7 cellular contexts compared by ENCODE assay signal in the genomic region with DNA sequence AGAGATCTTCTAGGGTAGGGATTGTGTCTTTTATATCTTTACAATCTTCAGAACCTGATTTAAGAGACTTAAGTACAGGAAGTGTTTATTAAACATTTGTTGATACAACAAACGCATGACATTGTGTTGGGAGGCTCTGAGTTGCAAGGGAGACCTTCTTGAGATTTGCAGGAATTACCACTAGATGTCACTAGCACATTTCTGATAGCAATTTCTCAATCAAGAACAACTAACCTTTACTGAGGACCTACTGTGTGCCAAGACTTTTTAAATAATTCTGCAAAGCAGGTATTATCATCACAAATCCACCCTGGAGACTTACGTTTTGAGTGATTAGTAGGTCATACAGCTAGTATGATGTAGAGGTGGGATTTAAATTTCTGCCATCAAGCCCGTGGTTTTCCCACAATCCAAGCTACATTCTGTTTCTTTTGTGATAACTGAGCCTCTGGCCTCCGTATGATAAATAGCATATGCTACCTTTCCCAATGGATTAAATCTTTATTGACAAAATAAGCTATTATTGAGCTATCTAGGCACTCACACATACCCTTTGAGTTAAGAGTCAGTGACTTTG.
DNase-seq lines count a peak whose midpoint lies in the region; ATAC-seq, FAIRE-seq and TF ChIP-seq lines count a peak whose summit lies in the region.

No MANE protein-coding gene starts in this region.

- no TSS peak for BruUV-seq in K562 (replicated peaks; lab: Mats Ljungman, UMichigan)

- H3K4me1 Mint-ChIP-seq in nephron = peaks cover 13% of the 10 kb centered on the region

- TF ChIP-seq RAD21 in K562 (CRISPR knock-in tag; conservative IDR thresholded peaks at IDR 0.05 in 1 of 2, IDR thresholded peaks at IDR 0.05 in 1 of 2) = peak; percentile 25 to 65; a peak in 3 of 4 replicates

- WGBS in K562 (ENCODE audit: insufficient coverage, low coverage, missing lambda C conversion rate) = 0% methylated on average over 4 of the region's 4 CpGs
- 38 to 47% methylated on average over 4 of the region's 4 CpGs for WGBS in esophagus squamous epithelium, 2 donors

- TF ChIP-seq EP300 in K562 (IDR thresholded peaks at IDR 0.05; ENCODE audit: low read length) = no peak

- H3K9me3 ChIP-seq in K562 (replicated peaks; ENCODE audit: control insufficient read depth, insufficient read depth, low read depth, low read length) (no peaks in the 10 kb centered on the region), esophagus squamous epithelium (no peaks in the 10 kb centered on the region)

- in situ Hi-C loops in K562 (cut with MboI) = no loop called here

- H3K9ac ChIP-seq in K562 (ENCODE audit: insufficient read depth in 1 of 2, low read depth in 2 of 2, low read length in 2 of 2) = no peak overlapping the region

- no peak for ATAC-seq in K562
- ATAC-seq in GM21825 (IDR thresholded peaks at IDR 0.05; ENCODE audit: unreplicated experiment) = no peak

- CTCF ChIA-PET in K562 (lab: Yijun Ruan, JAX; ENCODE audit: low intra/inter-chr PET ratio) = no interaction called here

- H3K27me3 ChIP-seq in K562 (ENCODE audit: control insufficient read depth in 2 of 2, insufficient read depth in 2 of 2, low read length in 2 of 2) (no peaks in the 10 kb centered on the region), esophagus squamous epithelium (no peaks in the 10 kb centered on the region)

- no peaks in the 10 kb centered on the region for H3K36me3 ChIP-seq in K562 (ENCODE audit: control insufficient read depth, insufficient read depth, low read length)
- no peaks in the 10 kb centered on the region for H3K36me3 ChIP-seq in esophagus squamous epithelium

- no peaks in the 10 kb centered on the region for H4K20me1 ChIP-seq in K562 (replicated peaks; ENCODE audit: control insufficient read depth, insufficient read depth, low read length)

- peak in 2 of 3 experiments; percentile 32 to 46; a peak in 3 of 6 replicates for TF ChIP-seq CTCF in K562 (IDR thresholded peaks at IDR 0.05 in 2 of 3, conservative IDR thresholded peaks at IDR 0.05 in 1 of 3; ENCODE audit: insufficient read depth in 2 of 3, low read depth in 1 of 3, low read length in 3 of 3)
- peak; percentile 69 to 77 (median 72) for TF ChIP-seq CTCF in nephron (IDR thresholded peaks at IDR 0.05; ENCODE audit: unreplicated experiment in 3 of 3)
- TF ChIP-seq CTCF in esophagus squamous epithelium (IDR thresholded peaks at IDR 0.05) = peak in 3 of 6 experiments; percentile 18 to 50 (median 33)

- H3K4me2 ChIP-seq in K562 (ENCODE audit: insufficient read depth, low read length) = no peak overlapping the region

- DNase-seq in GM18507 (ENCODE audit: extremely low spot score, insufficient read length, low read depth) (no peak), HT1080 (ENCODE audit: low read depth) (peak; percentile 19), K562 (ENCODE audit: extremely low read depth in 1 of 4, low spot score in 3 of 4) (peak in 3 of 4 experiments; percentile 4 to 20 (median 8)), esophagus squamous epithelium (lab: John Stamatoyannopoulos, UW) (no peak)
- no peak for DNase-seq in stimulated activated CD4-positive, alpha-beta T cell treated with anti-CD3 and anti-CD28 coated beads, Interleukin-4, amount 100 ng/mL, for 24 hours

- H3K4me1 ChIP-seq in K562 (replicated peaks in 1 of 2; ENCODE audit: control insufficient read depth in 2 of 2, insufficient read depth in 2 of 2, low read length in 2 of 2) (no peaks in the 10 kb centered on the region), esophagus squamous epithelium (no peaks in the 10 kb centered on the region)

- H3K4me3 Mint-ChIP-seq in nephron = no peak overlapping the region

- H3K9me1 ChIP-seq in K562 (ENCODE audit: control insufficient read depth, insufficient read depth, low read length) = no peaks in the 10 kb centered on the region

- FAIRE-seq in GM18507 (lab: Jason Lieb, UNC) = peak; percentile 66
- FAIRE-seq in K562 (lab: Jason Lieb, UNC) = no peak

- TF ChIP-seq POLR2A in K562 (conservative IDR thresholded peaks at IDR 0.05) (no peak), esophagus squamous epithelium (IDR thresholded peaks at IDR 0.05) (no peak)

- no peaks in the 10 kb centered on the region for H3K36me3 Mint-ChIP-seq in nephron (ENCODE audit: low read depth)

- intact Hi-C loops in K562 (cut with micrococcal nuclease) = no loop called here
- intact Hi-C loops in esophagus squamous epithelium (cut with DNase I) = no loop called here

- H3K79me2 ChIP-seq in K562 (ENCODE audit: control insufficient read depth, insufficient read depth, low read length) = no peaks in the 10 kb centered on the region

- POLR2A ChIA-PET in K562 (lab: Yijun Ruan, JAX) = no interaction called here

- H3K4me3 ChIP-seq in K562 (no peak overlapping the region), esophagus squamous epithelium (no peak overlapping the region)

- H3K9me3 Mint-ChIP-seq in nephron = no peaks in the 10 kb centered on the region

- no peaks in the 10 kb centered on the region for H3K27me3 Mint-ChIP-seq in nephron (ENCODE audit: low read depth)

- H3K27ac ChIP-seq in K562 (ENCODE audit: extremely low read depth, low read depth, low read length) (no peak overlapping the region), esophagus squamous epithelium (no peak overlapping the region)

- peak overlapping the region in 2 of 3 experiments; percentile 67 to 85 for H3K27ac Mint-ChIP-seq in nephron

- no peak overlapping the region for H2AFZ ChIP-seq in K562 (ENCODE audit: low read depth, low read length)

TF ChIP-seq in K562, 482 proteins besides CTCF, POLR2A, EP300 and RAD21:
- TF ChIP-seq ZNF232 (CRISPR knock-in tag; IDR thresholded peaks at IDR 0.05) (no peak), ZKSCAN1 (IDR thresholded peaks at IDR 0.05; ENCODE audit: low read depth, low read length) (peak; percentile 96), BACH1 (tag; IDR thresholded peaks at IDR 0.05) (no peak)
- TF ChIP-seq, protein P1, sequence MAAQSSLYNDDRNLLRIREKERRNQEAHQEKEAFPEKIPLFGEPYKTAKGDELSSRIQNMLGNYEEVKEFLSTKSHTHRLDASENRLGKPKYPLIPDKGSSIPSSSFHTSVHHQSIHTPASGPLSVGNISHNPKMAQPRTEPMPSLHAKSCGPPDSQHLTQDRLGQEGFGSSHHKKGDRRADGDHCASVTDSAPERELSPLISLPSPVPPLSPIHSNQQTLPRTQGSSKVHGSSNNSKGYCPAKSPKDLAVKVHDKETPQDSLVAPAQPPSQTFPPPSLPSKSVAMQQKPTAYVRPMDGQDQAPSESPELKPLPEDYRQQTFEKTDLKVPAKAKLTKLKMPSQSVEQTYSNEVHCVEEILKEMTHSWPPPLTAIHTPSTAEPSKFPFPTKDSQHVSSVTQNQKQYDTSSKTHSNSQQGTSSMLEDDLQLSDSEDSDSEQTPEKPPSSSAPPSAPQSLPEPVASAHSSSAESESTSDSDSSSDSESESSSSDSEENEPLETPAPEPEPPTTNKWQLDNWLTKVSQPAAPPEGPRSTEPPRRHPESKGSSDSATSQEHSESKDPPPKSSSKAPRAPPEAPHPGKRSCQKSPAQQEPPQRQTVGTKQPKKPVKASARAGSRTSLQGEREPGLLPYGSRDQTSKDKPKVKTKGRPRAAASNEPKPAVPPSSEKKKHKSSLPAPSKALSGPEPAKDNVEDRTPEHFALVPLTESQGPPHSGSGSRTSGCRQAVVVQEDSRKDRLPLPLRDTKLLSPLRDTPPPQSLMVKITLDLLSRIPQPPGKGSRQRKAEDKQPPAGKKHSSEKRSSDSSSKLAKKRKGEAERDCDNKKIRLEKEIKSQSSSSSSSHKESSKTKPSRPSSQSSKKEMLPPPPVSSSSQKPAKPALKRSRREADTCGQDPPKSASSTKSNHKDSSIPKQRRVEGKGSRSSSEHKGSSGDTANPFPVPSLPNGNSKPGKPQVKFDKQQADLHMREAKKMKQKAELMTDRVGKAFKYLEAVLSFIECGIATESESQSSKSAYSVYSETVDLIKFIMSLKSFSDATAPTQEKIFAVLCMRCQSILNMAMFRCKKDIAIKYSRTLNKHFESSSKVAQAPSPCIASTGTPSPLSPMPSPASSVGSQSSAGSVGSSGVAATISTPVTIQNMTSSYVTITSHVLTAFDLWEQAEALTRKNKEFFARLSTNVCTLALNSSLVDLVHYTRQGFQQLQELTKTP (IDR thresholded peaks at IDR 0.05; ENCODE audit: low read depth in 1 of 2, partially characterized antibody in 2 of 2) = no peak

Comparison
In these comparisons a context has a peak if more than half of its experiments do, and no peak if none do; other contexts are left out.
1. DNase-seq: peak in HT1080 (single experiment) and K562 (3 of 4); none in GM18507 (single experiment), stimulated activated CD4-positive, alpha-beta T cell treated with anti-CD3 and anti-CD28 coated beads, Interleukin-4, amount 100 ng/mL, for 24 hours (single experiment) and esophagus squamous epithelium (single experiment).